ENCODE assay signal across 1 cellular context in the genomic region with DNA sequence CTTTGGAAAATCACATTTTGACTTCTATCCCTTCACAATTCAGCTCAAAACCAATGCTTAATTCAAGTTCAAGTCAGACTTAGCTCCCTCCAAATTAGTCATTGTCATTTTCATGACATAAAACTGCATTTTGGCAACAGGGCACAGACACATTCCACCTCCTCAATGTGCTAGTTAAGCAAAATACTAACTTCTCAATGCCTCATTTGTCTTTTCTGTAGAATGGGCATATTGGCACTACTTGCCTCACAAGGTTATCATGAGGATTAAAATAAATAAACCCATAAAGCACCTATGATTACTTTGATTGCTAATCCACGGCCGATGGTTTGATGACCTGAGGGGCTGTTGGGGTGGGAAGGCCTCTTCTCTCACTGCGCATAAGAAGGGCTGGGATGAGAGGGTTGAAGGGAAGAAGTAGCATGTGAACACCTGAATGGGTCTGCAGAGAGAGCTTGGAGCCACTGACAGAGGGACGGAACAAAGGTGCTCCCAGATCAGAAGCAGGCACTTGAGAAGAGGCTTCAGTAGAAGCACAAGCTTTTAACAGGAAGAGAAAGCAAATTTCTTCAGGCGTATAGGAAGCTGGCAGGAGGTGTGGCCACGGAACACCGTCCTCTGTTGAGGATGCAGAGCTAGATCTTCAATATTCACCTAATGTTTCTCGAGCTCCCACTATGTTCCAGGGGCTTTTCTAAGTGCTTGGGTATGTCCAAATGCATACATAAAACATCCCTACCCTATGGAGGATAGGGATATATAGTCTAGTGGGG.
TF ChIP-seq lines count a peak whose summit lies in the region.

No MANE protein-coding gene starts in this region.

TF ChIP-seq in SK-N-SH, 30 proteins besides CTCF, POLR2A, EP300 and RAD21:
- TF ChIP-seq GABPA (IDR thresholded peaks at IDR 0.05; ENCODE audit: low read depth) (no peak), FOSL2 (IDR thresholded peaks at IDR 0.05; ENCODE audit: borderline replicate concordance, low read depth) (no peak), MXI1 (IDR thresholded peaks at IDR 0.05; ENCODE audit: low read depth, low read length) (no peak), NFIC (IDR thresholded peaks at IDR 0.05; ENCODE audit: borderline replicate concordance) (no peak), RXRA (IDR thresholded peaks at IDR 0.05; ENCODE audit: borderline replicate concordance, low read depth) (no peak), CHD2 (IDR thresholded peaks at IDR 0.05; ENCODE audit: low read length, partially characterized antibody) (no peak), YY1 (IDR thresholded peaks at IDR 0.05; ENCODE audit: low read depth) (no peak), GATA2 (CRISPR knock-in tag; IDR thresholded peaks at IDR 0.05) (no peak), JUND (IDR thresholded peaks at IDR 0.05) (no peak), TCF12 (IDR thresholded peaks at IDR 0.05) (no peak), FOXJ3 (CRISPR knock-in tag; IDR thresholded peaks at IDR 0.05) (no peak), ELF1 (IDR thresholded peaks at IDR 0.05) (no peak), SMC3 (IDR thresholded peaks at IDR 0.05; ENCODE audit: low read depth, low read length) (no peak), NRF1 (IDR thresholded peaks at IDR 0.05; ENCODE audit: low read depth, low read length) (no peak)
- TF ChIP-seq, protein P1, sequence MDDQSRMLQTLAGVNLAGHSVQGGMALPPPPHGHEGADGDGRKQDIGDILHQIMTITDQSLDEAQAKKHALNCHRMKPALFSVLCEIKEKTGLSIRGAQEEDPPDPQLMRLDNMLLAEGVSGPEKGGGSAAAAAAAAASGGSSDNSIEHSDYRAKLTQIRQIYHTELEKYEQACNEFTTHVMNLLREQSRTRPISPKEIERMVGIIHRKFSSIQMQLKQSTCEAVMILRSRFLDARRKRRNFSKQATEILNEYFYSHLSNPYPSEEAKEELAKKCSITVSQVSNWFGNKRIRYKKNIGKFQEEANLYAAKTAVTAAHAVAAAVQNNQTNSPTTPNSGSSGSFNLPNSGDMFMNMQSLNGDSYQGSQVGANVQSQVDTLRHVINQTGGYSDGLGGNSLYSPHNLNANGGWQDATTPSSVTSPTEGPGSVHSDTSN (IDR thresholded peaks at IDR 0.05): no peak
- TF ChIP-seq, protein P2, sequence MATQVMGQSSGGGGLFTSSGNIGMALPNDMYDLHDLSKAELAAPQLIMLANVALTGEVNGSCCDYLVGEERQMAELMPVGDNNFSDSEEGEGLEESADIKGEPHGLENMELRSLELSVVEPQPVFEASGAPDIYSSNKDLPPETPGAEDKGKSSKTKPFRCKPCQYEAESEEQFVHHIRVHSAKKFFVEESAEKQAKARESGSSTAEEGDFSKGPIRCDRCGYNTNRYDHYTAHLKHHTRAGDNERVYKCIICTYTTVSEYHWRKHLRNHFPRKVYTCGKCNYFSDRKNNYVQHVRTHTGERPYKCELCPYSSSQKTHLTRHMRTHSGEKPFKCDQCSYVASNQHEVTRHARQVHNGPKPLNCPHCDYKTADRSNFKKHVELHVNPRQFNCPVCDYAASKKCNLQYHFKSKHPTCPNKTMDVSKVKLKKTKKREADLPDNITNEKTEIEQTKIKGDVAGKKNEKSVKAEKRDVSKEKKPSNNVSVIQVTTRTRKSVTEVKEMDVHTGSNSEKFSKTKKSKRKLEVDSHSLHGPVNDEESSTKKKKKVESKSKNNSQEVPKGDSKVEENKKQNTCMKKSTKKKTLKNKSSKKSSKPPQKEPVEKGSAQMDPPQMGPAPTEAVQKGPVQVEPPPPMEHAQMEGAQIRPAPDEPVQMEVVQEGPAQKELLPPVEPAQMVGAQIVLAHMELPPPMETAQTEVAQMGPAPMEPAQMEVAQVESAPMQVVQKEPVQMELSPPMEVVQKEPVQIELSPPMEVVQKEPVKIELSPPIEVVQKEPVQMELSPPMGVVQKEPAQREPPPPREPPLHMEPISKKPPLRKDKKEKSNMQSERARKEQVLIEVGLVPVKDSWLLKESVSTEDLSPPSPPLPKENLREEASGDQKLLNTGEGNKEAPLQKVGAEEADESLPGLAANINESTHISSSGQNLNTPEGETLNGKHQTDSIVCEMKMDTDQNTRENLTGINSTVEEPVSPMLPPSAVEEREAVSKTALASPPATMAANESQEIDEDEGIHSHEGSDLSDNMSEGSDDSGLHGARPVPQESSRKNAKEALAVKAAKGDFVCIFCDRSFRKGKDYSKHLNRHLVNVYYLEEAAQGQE (IDR thresholded peaks at IDR 0.05; ENCODE audit: low read depth, low read length): no peak
- TF ChIP-seq, protein P3, sequence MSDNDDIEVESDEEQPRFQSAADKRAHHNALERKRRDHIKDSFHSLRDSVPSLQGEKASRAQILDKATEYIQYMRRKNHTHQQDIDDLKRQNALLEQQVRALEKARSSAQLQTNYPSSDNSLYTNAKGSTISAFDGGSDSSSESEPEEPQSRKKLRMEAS (IDR thresholded peaks at IDR 0.05; ENCODE audit: low read depth): no peak
- TF ChIP-seq, protein P4, sequence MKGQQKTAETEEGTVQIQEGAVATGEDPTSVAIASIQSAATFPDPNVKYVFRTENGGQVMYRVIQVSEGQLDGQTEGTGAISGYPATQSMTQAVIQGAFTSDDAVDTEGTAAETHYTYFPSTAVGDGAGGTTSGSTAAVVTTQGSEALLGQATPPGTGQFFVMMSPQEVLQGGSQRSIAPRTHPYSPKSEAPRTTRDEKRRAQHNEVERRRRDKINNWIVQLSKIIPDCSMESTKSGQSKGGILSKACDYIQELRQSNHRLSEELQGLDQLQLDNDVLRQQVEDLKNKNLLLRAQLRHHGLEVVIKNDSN (IDR thresholded peaks at IDR 0.05; ENCODE audit: borderline replicate concordance, low read depth): no peak
